18 cellular contexts compared by ENCODE assay signal in the genomic region with DNA sequence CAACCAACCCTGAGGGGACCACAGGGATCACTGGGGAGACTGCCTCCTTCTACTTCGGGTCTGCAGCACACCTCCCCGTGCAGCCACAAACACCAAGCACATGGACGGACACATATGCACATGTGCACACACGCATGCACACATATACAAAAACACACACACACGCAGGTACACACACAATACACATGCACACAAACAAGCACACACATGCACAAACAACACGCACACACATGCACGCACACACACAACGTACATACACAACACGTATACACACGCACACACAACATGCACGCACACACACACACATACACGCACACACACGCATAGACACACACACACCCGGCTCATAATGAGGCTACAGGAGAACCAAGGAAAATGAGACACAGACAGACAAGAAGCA.
"Had no signal": no experiment of that assay in that cellular context is flagged by ENCODE, and none has a peak within 500 bp of the region (broad histone marks: within the 10 kb centered on the region; RNA-seq: fewer than 3 reads in every experiment).

No MANE protein-coding gene starts in this region.

- ATAC-seq: esophagus mucosa, heart left ventricle, left colon had no signal

- DNase-seq: dorsolateral prefrontal cortex; effector CD8-positive, alpha-beta T cell; heart left ventricle; hippocampal formation; left colon; mesendoderm; naive B cell; posterior cingulate gyrus; small intestine; stimulated activated CD4-positive, alpha-beta T cell treated with anti-CD3 and anti-CD28 coated beads, Interleukin-12 subunit alpha, Interleukin-12 subunit beta, amount 100 ng/mL, for 4 hours; stimulated activated naive CD4-positive, alpha-beta T cell treated with Interleukin-2 at 50 U/mL for 16 hours; uterus had no signal

- H3K36me3 ChIP-seq: neutrophil, uterus had no signal

- H3K27ac Mint-ChIP-seq: nephron, type B pancreatic cell had no signal

- H3K27me3 Mint-ChIP-seq: naive B cell had no signal

- H3K4me3 ChIP-seq: coronary artery, dorsolateral prefrontal cortex, heart left ventricle, uterus had no signal

- FAIRE-seq: frontal cortex, small intestine had no signal

- H3K9me3 ChIP-seq: neutrophil, uterus had no signal

- H3K9me3 Mint-ChIP-seq: nephron had no signal

- H3K4me1 ChIP-seq: uterus had no signal

- H3K27ac ChIP-seq: coronary artery, dorsolateral prefrontal cortex, neutrophil, uterus had no signal

- H3K27me3 ChIP-seq: dorsolateral prefrontal cortex, heart left ventricle, neutrophil, uterus had no signal

- H3K4me3 Mint-ChIP-seq: naive B cell, nephron, type B pancreatic cell had no signal
